2 cellular contexts compared by ENCODE assay signal in genomic region chr1:34768856-34769255, GRCh38.
TF ChIP-seq lines count a peak whose summit lies in the region.

No MANE protein-coding gene starts in this region.

TF ChIP-seq in K562, 482 proteins besides CTCF, POLR2A, EP300 and RAD21:
- TF ChIP-seq PTBP1 (IDR thresholded peaks at IDR 0.05; ENCODE audit: low read depth, low read length) (no peak), TSC22D4 (tag; IDR thresholded peaks at IDR 0.05) (no peak), NR0B1 (IDR thresholded peaks at IDR 0.05; ENCODE audit: partially characterized antibody) (no peak), ZNF143 (CRISPR knock-in tag; IDR thresholded peaks at IDR 0.05) (no peak), ZNF507 (tag; conservative IDR thresholded peaks at IDR 0.05) (no peak), BMI1 (IDR thresholded peaks at IDR 0.05; ENCODE audit: low read length) (no peak), SMARCB1 (IDR thresholded peaks at IDR 0.05; ENCODE audit: insufficient read length, low read depth) (no peak), NCOR1 (IDR thresholded peaks at IDR 0.05) (no peak), ZNF444 (CRISPR knock-in tag; IDR thresholded peaks at IDR 0.05) (no peak), TCFL5 (CRISPR knock-in tag; conservative IDR thresholded peaks at IDR 0.05) (no peak), PBX2 (CRISPR knock-in tag; IDR thresholded peaks at IDR 0.05; ENCODE audit: low read depth) (no peak), PBX2 (tag; conservative IDR thresholded peaks at IDR 0.05; ENCODE audit: low read depth) (no peak), ZBED1 (IDR thresholded peaks at IDR 0.05) (no peak), HDGF (IDR thresholded peaks at IDR 0.05) (no peak), MAFF (IDR thresholded peaks at IDR 0.05; ENCODE audit: low read length) (no peak), ZNF518B (CRISPR knock-in tag; IDR thresholded peaks at IDR 0.05) (no peak), ZNF121 (CRISPR knock-in tag; conservative IDR thresholded peaks at IDR 0.05) (no peak), ZFPM2 (CRISPR knock-in tag; IDR thresholded peaks at IDR 0.05) (no peak), SOX6 (IDR thresholded peaks at IDR 0.05) (no peak)
TF ChIP-seq in K562: peak in this region for 0.

TF ChIP-seq in HEK293T, 16 proteins besides CTCF, POLR2A, EP300 and RAD21:
- no peak for TF ChIP-seq ELF4 (IDR thresholded peaks at IDR 0.05)
- no peak for TF ChIP-seq ZNF384 (IDR thresholded peaks at IDR 0.05)
- TF ChIP-seq FOXM1 (IDR thresholded peaks at IDR 0.05; ENCODE audit: borderline replicate concordance): no peak
- TF ChIP-seq LEF1 (IDR thresholded peaks at IDR 0.05; ENCODE audit: borderline replicate concordance): no peak
- no peak for TF ChIP-seq SP1 (IDR thresholded peaks at IDR 0.05)
- no peak for TF ChIP-seq HDGF (IDR thresholded peaks at IDR 0.05; ENCODE audit: borderline replicate concordance)
- TF ChIP-seq TARDBP (IDR thresholded peaks at IDR 0.05): no peak
